ENCODE assay signal across 10 cellular contexts in the genomic region with DNA sequence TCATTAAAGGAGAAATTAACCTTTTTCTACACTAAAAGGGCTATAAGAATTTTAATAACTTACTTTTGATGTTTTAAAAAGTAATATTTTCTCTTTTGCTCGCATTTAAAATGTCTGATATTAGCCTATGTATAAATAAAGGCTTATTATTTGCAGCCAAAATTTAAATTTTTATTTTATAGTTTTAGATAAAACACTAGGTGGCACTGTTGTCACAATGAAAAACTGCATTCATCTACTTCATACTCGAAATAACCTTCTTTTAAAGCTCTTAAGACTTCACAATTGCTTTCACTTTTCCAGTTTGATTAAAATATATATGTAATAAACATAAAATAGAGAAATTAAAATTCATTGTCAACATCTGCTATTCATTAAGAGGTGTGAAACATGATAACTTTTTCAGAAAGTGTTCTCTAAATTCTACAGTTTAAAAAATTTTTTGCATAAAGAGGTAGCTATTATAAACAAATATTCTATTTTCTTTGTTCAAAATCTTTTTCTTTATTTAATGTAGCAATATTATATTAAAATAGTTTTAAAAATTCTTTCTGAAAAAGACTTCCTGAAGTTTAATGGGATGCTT.
DNase-seq lines count a peak whose midpoint lies in the region; ATAC-seq and TF ChIP-seq lines count a peak whose summit lies in the region.
"Had no signal": no experiment of that assay in that cellular context is flagged by ENCODE, and none has a peak within 500 bp of the region (broad histone marks: within the 10 kb centered on the region; RNA-seq: fewer than 3 reads in every experiment).

No MANE protein-coding gene starts in this region.

- no peaks in the 10 kb centered on the region for H3K4me1 Mint-ChIP-seq in activated naive CD4-positive, alpha-beta T cell treated with anti-CD3 and anti-CD28 coated beads for 36 hours (ENCODE audit: low read depth)
- H3K4me1 Mint-ChIP-seq: naive thymus-derived CD8-positive, alpha-beta T cell had no signal

- H3K27me3 ChIP-seq in AG04450 (ENCODE audit: control insufficient read depth, insufficient read depth, low read length), result no peaks in the 10 kb centered on the region

- no peak overlapping the region for H3K27ac Mint-ChIP-seq in activated naive CD4-positive, alpha-beta T cell treated with anti-CD3 and anti-CD28 coated beads for 36 hours
- H3K27ac Mint-ChIP-seq: naive thymus-derived CD8-positive, alpha-beta T cell had no signal

- H3K27ac ChIP-seq in AG04450 (ENCODE audit: low read depth, low read length), result no peak overlapping the region

- POLR2A ChIA-PET in AG04450 (lab: Yijun Ruan, JAX), result no interaction called here

- H3K4me3 Mint-ChIP-seq in activated naive CD4-positive, alpha-beta T cell treated with anti-CD3 and anti-CD28 coated beads for 36 hours, result no peak overlapping the region
- H3K4me3 Mint-ChIP-seq: naive thymus-derived CD8-positive, alpha-beta T cell had no signal

- CTCF ChIA-PET in AG04450 (lab: Charles Lee), result interaction anchor here (0.5 to 4.4 kb wide), 21 partner anchors 9 to 1894 kb away, joined by 3 to 36 read pairs (median 4); no protein-coding TSS in a partner anchor
- CTCF ChIA-PET in activated naive CD4-positive, alpha-beta T cell treated with anti-CD3 and anti-CD28 coated beads for 36 hours (lab: Charles Lee), result interaction anchor here (1.2 kb wide), 2 partner anchors 12 to 472 kb away, joined by 4 to 7 read pairs; no protein-coding TSS in a partner anchor

- H3K36me3 Mint-ChIP-seq in activated naive CD4-positive, alpha-beta T cell treated with anti-CD3 and anti-CD28 coated beads for 36 hours (ENCODE audit: low read depth), result no peaks in the 10 kb centered on the region
- H3K36me3 Mint-ChIP-seq: naive thymus-derived CD8-positive, alpha-beta T cell had no signal

- no peaks in the 10 kb centered on the region for H3K9me3 Mint-ChIP-seq in activated naive CD4-positive, alpha-beta T cell treated with anti-CD3 and anti-CD28 coated beads for 36 hours
- H3K9me3 Mint-ChIP-seq: naive thymus-derived CD8-positive, alpha-beta T cell had no signal

- peak; percentile 48 for TF ChIP-seq CTCF in AG04450 (IDR thresholded peaks at IDR 0.05; ENCODE audit: low read depth, low read length)
- TF ChIP-seq CTCF in GM20000 (IDR thresholded peaks at IDR 0.05; ENCODE audit: extremely low read depth, missing control alignments), result peak; percentile 3

- ATAC-seq in HG03097 (IDR thresholded peaks at IDR 0.05; ENCODE audit: low FRiP score, unreplicated experiment) (no peak), GM21786 (IDR thresholded peaks at IDR 0.05; ENCODE audit: unreplicated experiment) (no peak)
- ATAC-seq: naive thymus-derived CD8-positive, alpha-beta T cell had no signal

- DNase-seq in AG04450 (ENCODE audit: low read depth, low spot score) (no peak), GM20000 (ENCODE audit: low spot score) (peak; percentile 6), SK-MEL-5 (ENCODE audit: low read depth, low spot score) (peak; percentile 28), globus pallidus (ENCODE audit: low spot score) (peak; percentile 1), HuH-7.5 (ENCODE audit: low spot score) (no peak)
- no peak for DNase-seq in activated naive CD4-positive, alpha-beta T cell treated with anti-CD3 and anti-CD28 coated beads for 36 hours
- DNase-seq: activated CD4-positive, alpha-beta T cell treated with anti-CD3 and anti-CD28 coated beads, Interleukin-2, amount 50 U/mL, for 4 hours had no signal

- H3K9me3 ChIP-seq in AG04450 (ENCODE audit: control insufficient read depth, insufficient read depth, low read length), result no peaks in the 10 kb centered on the region

- no peaks in the 10 kb centered on the region for H3K27me3 Mint-ChIP-seq in activated naive CD4-positive, alpha-beta T cell treated with anti-CD3 and anti-CD28 coated beads for 36 hours (ENCODE audit: low read depth)
- H3K27me3 Mint-ChIP-seq: naive thymus-derived CD8-positive, alpha-beta T cell had no signal

- no peak overlapping the region for H3K4me3 ChIP-seq in AG04450 (ENCODE audit: low read depth, low read length)

- intact Hi-C loops in activated naive CD4-positive, alpha-beta T cell treated with anti-CD3 and anti-CD28 coated beads for 36 hours (cut with micrococcal nuclease), result loop anchor here (1.0 to 2.0 kb wide), 3 partner anchors 474 to 1892 kb away; no protein-coding TSS in a partner anchor

- in situ Hi-C loops in SK-MEL-5 (cut with HindIII; ENCODE audit: low pct_unique_long_range_greater_than_20kb, low sequenced_read_pairs), result no loop called here

Comparison
In these comparisons a context has a peak if more than half of its experiments do, and no peak if none do; other contexts are left out.
1. DNase-seq: peak in GM20000 (single experiment), SK-MEL-5 (single experiment) and globus pallidus (single experiment); none in AG04450 (single experiment), HuH-7.5 (single experiment) and activated naive CD4-positive, alpha-beta T cell treated with anti-CD3 and anti-CD28 coated beads for 36 hours (single experiment).